In the genomic region with DNA sequence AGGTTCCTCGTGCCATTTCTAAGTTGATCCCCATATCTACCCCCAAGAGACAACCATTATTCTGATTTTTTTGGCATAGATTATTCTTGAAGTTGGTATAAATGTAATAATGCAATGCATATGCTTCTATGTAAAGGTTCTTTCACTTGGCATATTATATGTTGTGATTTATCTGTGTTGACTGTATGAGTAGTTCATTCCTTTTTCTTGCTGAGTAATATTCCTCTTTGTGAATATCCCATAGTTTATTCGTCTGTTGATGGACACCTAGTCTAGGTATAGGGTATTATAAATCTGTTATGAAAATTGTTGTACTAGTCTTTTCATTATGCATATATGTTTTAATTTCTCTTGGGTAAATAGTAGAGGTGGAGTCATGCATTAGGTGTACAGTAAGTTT, we compare ENCODE assay signal across 6 cellular contexts.
"Had no signal": no experiment of that assay in that cellular context is flagged by ENCODE, and none has a peak within 500 bp of the region (broad histone marks: within the 10 kb centered on the region; RNA-seq: fewer than 3 reads in every experiment).

No MANE protein-coding gene starts in this region.

- DNase-seq: GOT3, H7, IMR-90, KBM-7 had no signal

- H3K27ac ChIP-seq: GM23248 had no signal

- H3K4me3 ChIP-seq: GM23248, HAP-1 had no signal

- H2AFZ ChIP-seq: GM23248 had no signal

- H3K36me3 ChIP-seq: HAP-1 had no signal

- H3K9ac ChIP-seq: GM23248 had no signal
